In genomic region chr5:112929336-112930081, GRCh38 we compare ENCODE assay signal across 9 cellular contexts. TPM values are rescaled to one million over a fixed set of nuclear protein-coding genes. Genes with fewer than 3 reads are reported as not detected.
DNase-seq lines count a peak whose midpoint lies in the region; ATAC-seq and TF ChIP-seq lines count a peak whose summit lies in the region.
"Had no signal": no experiment of that assay in that cellular context is flagged by ENCODE, and none has a peak within 500 bp of the region (broad histone marks: within the 10 kb centered on the region; RNA-seq: fewer than 3 reads in every experiment).

No MANE protein-coding gene starts in this region.

- ATAC-seq in GM19397 (IDR thresholded peaks at IDR 0.05; ENCODE audit: unreplicated experiment) (peak; percentile 64), HG03135 (IDR thresholded peaks at IDR 0.05; ENCODE audit: unreplicated experiment) (peak; percentile 66)

- peak overlapping the region; percentile 43 for H3K4me3 Mint-ChIP-seq in activated T-helper 2 cell treated with anti-CD3 and anti-CD28 coated beads, Interferon-gamma antibody, Interleukin-2, Interleukin-4, amounts not matched to agents 10 μg/mL and 5 μg/mL and 100 μg/mL, durations not matched to agents 14 hours and 24 hours and 36 hours (ENCODE audit: low read depth)
- no peak overlapping the region for H3K4me3 Mint-ChIP-seq in osteocyte (ENCODE audit: unreplicated experiment)

- peak overlapping the region; percentile 76 for H3K27ac Mint-ChIP-seq in activated T-helper 2 cell treated with anti-CD3 and anti-CD28 coated beads, Interferon-gamma antibody, Interleukin-2, Interleukin-4, amounts not matched to agents 10 μg/mL and 5 μg/mL and 100 μg/mL, durations not matched to agents 14 hours and 24 hours and 36 hours
- no peak overlapping the region for H3K27ac Mint-ChIP-seq in osteocyte (ENCODE audit: unreplicated experiment)

- peaks cover 48% of the 10 kb centered on the region for H3K4me1 Mint-ChIP-seq in activated T-helper 2 cell treated with anti-CD3 and anti-CD28 coated beads, Interferon-gamma antibody, Interleukin-2, Interleukin-4, amounts not matched to agents 10 μg/mL and 5 μg/mL and 100 μg/mL, durations not matched to agents 14 hours and 24 hours and 36 hours (ENCODE audit: low read depth)
- H3K4me1 Mint-ChIP-seq in osteocyte (ENCODE audit: unreplicated experiment), result peaks cover 9% of the 10 kb centered on the region

- intact Hi-C loops in activated T-helper 2 cell treated with anti-CD3 and anti-CD28 coated beads, Interferon-gamma antibody, Interleukin-2, Interleukin-4, amounts not matched to agents 10 μg/mL and 5 μg/mL and 100 μg/mL, durations not matched to agents 14 hours and 24 hours and 36 hours (cut with micrococcal nuclease), result loop anchor here (2.0 kb wide), 1 partner anchor 33 kb away; no protein-coding TSS in a partner anchor

- peak; percentile 40 for DNase-seq in DMS53 treated with DMSO at 0.1 percent for 48 hours (lab: John Stamatoyannopoulos, UW; ENCODE audit: unreplicated experiment)
- no peak for DNase-seq in activated T-helper 2 cell treated with anti-CD3 and anti-CD28 coated beads, Interferon-gamma antibody, Interleukin-2, Interleukin-4, amounts not matched to agents 10 μg/mL and 5 μg/mL and 100 μg/mL, durations not matched to agents 14 hours and 24 hours and 36 hours (ENCODE audit: low spot score)
- no peak for DNase-seq in GM03348 (ENCODE audit: low spot score)
- no peak for DNase-seq in osteocyte (ENCODE audit: extremely low spot score, unreplicated experiment)
- DNase-seq in COLO829 (ENCODE audit: low spot score), result no peak
- DNase-seq in HuH-7.5 (ENCODE audit: low spot score), result no peak
- DNase-seq: DMS79 treated with DMSO at 0.1 percent for 48 hours had no signal

- TF ChIP-seq CTCF in osteocyte (IDR thresholded peaks at IDR 0.05), result no peak

- peaks cover 4% of the 10 kb centered on the region for H3K36me3 Mint-ChIP-seq in activated T-helper 2 cell treated with anti-CD3 and anti-CD28 coated beads, Interferon-gamma antibody, Interleukin-2, Interleukin-4, amounts not matched to agents 10 μg/mL and 5 μg/mL and 100 μg/mL, durations not matched to agents 14 hours and 24 hours and 36 hours (ENCODE audit: low read depth)
- H3K36me3 Mint-ChIP-seq in osteocyte (ENCODE audit: unreplicated experiment), result no peaks in the 10 kb centered on the region

- H3K27me3 Mint-ChIP-seq in activated T-helper 2 cell treated with anti-CD3 and anti-CD28 coated beads, Interferon-gamma antibody, Interleukin-2, Interleukin-4, amounts not matched to agents 10 μg/mL and 5 μg/mL and 100 μg/mL, durations not matched to agents 14 hours and 24 hours and 36 hours (ENCODE audit: low read depth), result no peaks in the 10 kb centered on the region
- no peaks in the 10 kb centered on the region for H3K27me3 Mint-ChIP-seq in osteocyte (ENCODE audit: unreplicated experiment)

- peaks cover 5% of the 10 kb centered on the region for H3K9me3 Mint-ChIP-seq in activated T-helper 2 cell treated with anti-CD3 and anti-CD28 coated beads, Interferon-gamma antibody, Interleukin-2, Interleukin-4, amounts not matched to agents 10 μg/mL and 5 μg/mL and 100 μg/mL, durations not matched to agents 14 hours and 24 hours and 36 hours
- H3K9me3 Mint-ChIP-seq in osteocyte (ENCODE audit: unreplicated experiment), result no peaks in the 10 kb centered on the region

RNA-seq across cellular contexts. Expression of gene REEP5, which starts 7.5 kb away (rescaled TPM):
- 83.4 and 85.6 TPM in 2 replicates for total RNA-seq in activated T-helper 2 cell treated with anti-CD3 and anti-CD28 coated beads, Interferon-gamma antibody, Interleukin-2, Interleukin-4, amounts not matched to agents 10 μg/mL and 5 μg/mL and 100 μg/mL, durations not matched to agents 14 hours and 24 hours and 36 hours
- total RNA-seq in osteocyte, result 66.4 and 73.8 TPM in 2 replicates

RNA-seq across cellular contexts. Expression of gene DCP2, which starts 47.1 kb away (rescaled TPM):
- total RNA-seq in activated T-helper 2 cell treated with anti-CD3 and anti-CD28 coated beads, Interferon-gamma antibody, Interleukin-2, Interleukin-4, amounts not matched to agents 10 μg/mL and 5 μg/mL and 100 μg/mL, durations not matched to agents 14 hours and 24 hours and 36 hours, result 81.6 and 84.1 TPM in 2 replicates
- total RNA-seq in osteocyte, result 39.7 and 45.6 TPM in 2 replicates
